8 cellular contexts compared by ENCODE assay signal in genomic region chr5:154039458-154039829, GRCh38. TPM values are rescaled to one million over a fixed set of nuclear protein-coding genes. Genes with fewer than 3 reads are reported as not detected.
DNase-seq lines count a peak whose midpoint lies in the region; ATAC-seq, FAIRE-seq and TF ChIP-seq lines count a peak whose summit lies in the region.

No MANE protein-coding gene starts in this region.

- H3K9ac ChIP-seq in HepG2 (ENCODE audit: insufficient read depth, low read depth, low read length) = peak overlapping the region; percentile 82

- TF ChIP-seq EP300 in HepG2 (IDR thresholded peaks at IDR 0.05; ENCODE audit: low read depth in 2 of 2, low read length in 2 of 2) (no peak), HepG2 (CRISPR knock-in tag; IDR thresholded peaks at IDR 0.05; ENCODE audit: borderline replicate concordance) (no peak)

- H3K4me3 ChIP-seq in adrenal gland = peak overlapping the region; percentile 33 to 91 (median 70)
- peak overlapping the region; percentile 80 to 96 (median 85) for H3K4me3 ChIP-seq in HepG2 (replicated peaks in 1 of 3; ENCODE audit: insufficient read depth in 1 of 3, low read depth in 2 of 3, low read length in 3 of 3)
- peak overlapping the region; percentile 64 to 96 (median 75) for H3K4me3 ChIP-seq in thyroid gland (replicated peaks in 1 of 3)

- H3K36me3 ChIP-seq in adrenal gland (replicated peaks in 1 of 2) (no peaks in the 10 kb centered on the region), HepG2 (replicated peaks in 1 of 2; ENCODE audit: control insufficient read depth in 1 of 2, insufficient read depth in 2 of 2, low read length in 2 of 2) (no peaks in the 10 kb centered on the region; a peak in 1 of 5 replicates), thyroid gland (no peaks in the 10 kb centered on the region)

- no TSS peak for BruUV-seq in HepG2 (replicated peaks; lab: Mats Ljungman, UMichigan)

- no peaks in the 10 kb centered on the region for H4K20me1 ChIP-seq in HepG2 (ENCODE audit: insufficient read depth, low read length)

- TF ChIP-seq POLR2A in adrenal gland (IDR thresholded peaks at IDR 0.05) = no peak
- TF ChIP-seq POLR2A in HepG2 (IDR thresholded peaks at IDR 0.05; ENCODE audit: insufficient read depth in 1 of 2, low read depth in 2 of 2, low read length in 2 of 2) = no peak
- TF ChIP-seq POLR2A in thyroid gland (IDR thresholded peaks at IDR 0.05) = no peak

- no peak for TF ChIP-seq RAD21 in HepG2 (CRISPR knock-in tag; IDR thresholded peaks at IDR 0.05)

- DNase-seq in activated CD8-positive, alpha-beta memory T cell treated with anti-CD3 and anti-CD28 coated beads, Interleukin-2, amount 10 ng/mL, durations not matched to agents 7 days and 5 days = no peak
- DNase-seq in activated CD8-positive, alpha-beta memory T cell treated with anti-CD3 and anti-CD28 coated beads, Interleukin-2, amount 50 U/mL, for 48 hours = no peak
- no peak for DNase-seq in adrenal gland
- DNase-seq in HepG2 (ENCODE audit: low spot score) = no peak
- no peak for DNase-seq in thyroid gland
- DNase-seq in cortex of kidney (lab: John Stamatoyannopoulos, UW) = no peak
- DNase-seq in hypothalamus (lab: John Stamatoyannopoulos, UW) = no peak
- no peak for DNase-seq in activated gamma-delta T cell treated with Interleukin-2 at 50 U/mL for 16 hours

- peaks cover 52% of the 10 kb centered on the region for H3K4me1 Mint-ChIP-seq in activated CD8-positive, alpha-beta memory T cell treated with anti-CD3 and anti-CD28 coated beads, Interleukin-2, amount 10 ng/mL, durations not matched to agents 7 days and 5 days

- CTCF ChIA-PET in activated CD8-positive, alpha-beta memory T cell treated with anti-CD3 and anti-CD28 coated beads, Interleukin-2, amount 10 ng/mL, durations not matched to agents 7 days and 5 days (lab: Charles Lee) = interaction anchor here (0.6 to 3.1 kb wide), 10 partner anchors 9 to 366 kb away, joined by 3 to 13 read pairs (median 4); partner anchors contain the start of gene GALNT10
- CTCF ChIA-PET in HepG2 (lab: Yijun Ruan, JAX; ENCODE audit: low intra/inter-chr PET ratio, low total read pairs) = no interaction called here

- H3K27ac ChIP-seq in adrenal gland (peak overlapping the region in 2 of 5 donors; percentile 84 to 91), HepG2 (ENCODE audit: extremely low read length, insufficient read depth, low read length) (peak overlapping the region; percentile 82), thyroid gland (peak overlapping the region in 2 of 3 donors; percentile 71 to 89)

- TF ChIP-seq CTCF in adrenal gland (IDR thresholded peaks at IDR 0.05) (no peak), HepG2 (CRISPR knock-in tag; IDR thresholded peaks at IDR 0.05) (no peak), thyroid gland (IDR thresholded peaks at IDR 0.05) (no peak)

- peak overlapping the region; percentile 79 for H3K4me2 ChIP-seq in HepG2 (ENCODE audit: low read depth, low read length)

- H3K4me3 Mint-ChIP-seq in activated CD8-positive, alpha-beta memory T cell treated with anti-CD3 and anti-CD28 coated beads, Interleukin-2, amount 10 ng/mL, durations not matched to agents 7 days and 5 days = peak overlapping the region; percentile 93

- no peak for ATAC-seq in activated CD8-positive, alpha-beta memory T cell treated with anti-CD3 and anti-CD28 coated beads, Interleukin-2, amount 10 ng/mL, durations not matched to agents 7 days and 5 days
- ATAC-seq in HepG2 = no peak

- peaks cover 12 to 52% of the 10 kb centered on the region in 2 donors for H3K4me1 ChIP-seq in adrenal gland (replicated peaks in 1 of 2)
- H3K4me1 ChIP-seq in HepG2 (ENCODE audit: insufficient read depth, low read length) = peaks cover 31% of the 10 kb centered on the region
- peaks cover 15 to 16% of the 10 kb centered on the region in 2 donors for H3K4me1 ChIP-seq in thyroid gland

- H3K27ac Mint-ChIP-seq in activated CD8-positive, alpha-beta memory T cell treated with anti-CD3 and anti-CD28 coated beads, Interleukin-2, amount 10 ng/mL, durations not matched to agents 7 days and 5 days = peak overlapping the region; percentile 93

- POLR2A ChIA-PET in HepG2 (lab: Yijun Ruan, JAX) = interaction anchor here (0.7 to 1.8 kb wide), 10 partner anchors 8 to 819 kb away, joined by 3 to 11 read pairs (median 5); partner anchors contain the start of genes CNOT8 and GALNT10

- intact Hi-C loops in adrenal gland (cut with DNase I) = no loop called here
- intact Hi-C loops in HepG2 (cut with micrococcal nuclease; ENCODE audit: unreplicated experiment) = no loop called here
- intact Hi-C loops in thyroid gland (cut with DNase I) = no loop called here

- H3K36me3 Mint-ChIP-seq in activated CD8-positive, alpha-beta memory T cell treated with anti-CD3 and anti-CD28 coated beads, Interleukin-2, amount 10 ng/mL, durations not matched to agents 7 days and 5 days = peaks cover 8% of the 10 kb centered on the region

- H3K27me3 Mint-ChIP-seq in activated CD8-positive, alpha-beta memory T cell treated with anti-CD3 and anti-CD28 coated beads, Interleukin-2, amount 10 ng/mL, durations not matched to agents 7 days and 5 days = no peaks in the 10 kb centered on the region

- no peaks in the 10 kb centered on the region for H3K9me3 ChIP-seq in adrenal gland (replicated peaks in 1 of 3)
- H3K9me3 ChIP-seq in HepG2 (ENCODE audit: low read length) = no peaks in the 10 kb centered on the region
- H3K9me3 ChIP-seq in thyroid gland = no peaks in the 10 kb centered on the region

- H2AFZ ChIP-seq in HepG2 (ENCODE audit: low read length) = no peak overlapping the region

- H3K79me2 ChIP-seq in HepG2 (ENCODE audit: insufficient read depth, low read length) = peaks cover 19% of the 10 kb centered on the region

- no peaks in the 10 kb centered on the region for H3K9me3 Mint-ChIP-seq in activated CD8-positive, alpha-beta memory T cell treated with anti-CD3 and anti-CD28 coated beads, Interleukin-2, amount 10 ng/mL, durations not matched to agents 7 days and 5 days (ENCODE audit: low read depth)

- FAIRE-seq in HepG2 (lab: Jason Lieb, UNC) = no peak

- WGBS in adrenal gland, 4 donors = 23 to 61% (median 41%) methylated on average over 1 of the region's 1 CpG
- WGBS in HepG2 (ENCODE audit: low lambda C conversion rate) = 4% methylated on average over 1 of the region's 1 CpG
- 47 to 57% methylated on average over 1 of the region's 1 CpG for WGBS in thyroid gland, 2 donors

- in situ Hi-C loops in HepG2 (cut with HindIII; ENCODE audit: extremely low pct_ligation_motif_present, low pct_unique_long_range_greater_than_20kb) = no loop called here

- H3K27me3 ChIP-seq in adrenal gland (no peaks in the 10 kb centered on the region), HepG2 (ENCODE audit: control insufficient read depth in 1 of 2, insufficient read depth in 2 of 2, low read length in 2 of 2) (no peaks in the 10 kb centered on the region; a peak in 1 of 5 replicates), thyroid gland (no peaks in the 10 kb centered on the region)

RNA-seq across cellular contexts. Expression of gene MFAP3, which starts 0.7 kb away (rescaled TPM):
- 10 to 100 TPM; 23.3 to 26.1 TPM for total RNA-seq in activated CD8-positive, alpha-beta memory T cell treated with anti-CD3 and anti-CD28 coated beads, Interleukin-2, amount 10 ng/mL, durations not matched to agents 7 days and 5 days
- 10 to 100 TPM; 23.4 to 46.5 (median 31.9) TPM for total RNA-seq in adrenal gland
- polyA plus RNA-seq in adrenal gland = 10 to 100 TPM in 1 of 3 donors, 1 to 10 TPM in 2; 1.4 to 26.6 (median 2.2) TPM
- total RNA-seq in HepG2 (2016; rRNA removed; fragmentation: Illumina TruSeq; extraction: Trizol) = 23.7 and 28.3 TPM in 2 replicates
- 4.1 and 4.8 TPM in 2 replicates for total RNA-seq in HepG2 (2016; cell fraction: cytosol; rRNA removed; fragmentation: Illumina TruSeq; extraction: Trizol; ENCODE audit: low read depth)
- 22.8 and 28.6 TPM in 2 replicates for total RNA-seq in HepG2 (2016; cell fraction: insoluble cytoplasmic fraction; rRNA removed; fragmentation: Illumina TruSeq; extraction: Trizol)
- 10.2 and 11.6 TPM in 2 replicates for total RNA-seq in HepG2 (2016; cell fraction: membrane; rRNA removed; fragmentation: Illumina TruSeq; extraction: Trizol)
- 40.4 and 41.7 TPM in 2 replicates for total RNA-seq in HepG2 (2016; cell fraction: nucleus; rRNA removed; fragmentation: Illumina TruSeq; extraction: Trizol)
- 12.1 and 15.0 TPM in 2 replicates for polyA plus RNA-seq in HepG2 (2011; rRNA removed)
- 7.6 and 11.8 TPM in 2 replicates for polyA plus RNA-seq in HepG2 (2011; cell fraction: cytosol; rRNA removed)
- polyA plus RNA-seq in HepG2 (2011; cell fraction: nucleus; rRNA removed) = 7.7 and 11.7 TPM in 2 replicates
- 13.2 and 17.6 TPM in 2 replicates for polyA plus RNA-seq in HepG2 (2012)
- 0.60 and 0.97 TPM in 2 replicates for polyA plus RNA-seq in HepG2 (2016; cell fraction: cytosol; fragmentation: Illumina TruSeq; extraction: Trizol; ENCODE audit: low read depth)
- polyA plus RNA-seq in HepG2 (2016; cell fraction: insoluble cytoplasmic fraction; fragmentation: Illumina TruSeq; extraction: Trizol; ENCODE audit: low read depth) = 8.7 and 8.8 TPM in 2 replicates
- 1.9 and 2.0 TPM in 2 replicates for polyA plus RNA-seq in HepG2 (2016; cell fraction: membrane; fragmentation: Illumina TruSeq; extraction: Trizol; ENCODE audit: low read depth)
- polyA plus RNA-seq in HepG2 (2016; cell fraction: nucleus; fragmentation: Illumina TruSeq; extraction: Trizol; ENCODE audit: insufficient read depth, low read depth) = 14.7 and 15.0 TPM in 2 replicates
- polyA minus RNA-seq in HepG2 (2011; rRNA and poly(A)+ RNA removed; ENCODE audit: low replicate concordance) = 50.5 and 94.9 TPM in 2 replicates
- 28.2 and 37.9 TPM in 2 replicates for polyA minus RNA-seq in HepG2 (2011; cell fraction: cytosol; rRNA and poly(A)+ RNA removed)
- 38.4 and 56.7 TPM in 2 replicates for polyA minus RNA-seq in HepG2 (2011; cell fraction: nucleus; rRNA and poly(A)+ RNA removed)
- 10 to 100 TPM; 47.4 to 72.4 (median 59.4) TPM for total RNA-seq in thyroid gland

RNA-seq across cellular contexts. Expression of gene FAM114A2, which starts 0.7 kb away (rescaled TPM):
- total RNA-seq in activated CD8-positive, alpha-beta memory T cell treated with anti-CD3 and anti-CD28 coated beads, Interleukin-2, amount 10 ng/mL, durations not matched to agents 7 days and 5 days = 10 to 100 TPM; 22.3 to 27.0 TPM
- total RNA-seq in adrenal gland (10 to 100 TPM; 14.0 to 43.7 (median 25.1) TPM), HepG2 (2016; rRNA removed; fragmentation: Illumina TruSeq; extraction: Trizol) (11.4 and 17.4 TPM in 2 replicates), thyroid gland (10 to 100 TPM; 21.1 to 28.9 (median 23.3) TPM)
- polyA plus RNA-seq in adrenal gland (10 to 100 TPM in 2 of 3 donors, 1 to 10 TPM in 1; 6.5 to 32.7 (median 11.2) TPM), HepG2 (2011; rRNA removed) (4.8 and 6.9 TPM in 2 replicates)
- total RNA-seq in HepG2 (2016; cell fraction: cytosol; rRNA removed; fragmentation: Illumina TruSeq; extraction: Trizol; ENCODE audit: low read depth) = 37.9 and 43.5 TPM in 2 replicates
- 13.7 and 19.1 TPM in 2 replicates for total RNA-seq in HepG2 (2016; cell fraction: insoluble cytoplasmic fraction; rRNA removed; fragmentation: Illumina TruSeq; extraction: Trizol)
- total RNA-seq in HepG2 (2016; cell fraction: membrane; rRNA removed; fragmentation: Illumina TruSeq; extraction: Trizol) = 12.0 and 12.7 TPM in 2 replicates
- total RNA-seq in HepG2 (2016; cell fraction: nucleus; rRNA removed; fragmentation: Illumina TruSeq; extraction: Trizol) = 10.9 and 11.5 TPM in 2 replicates
- polyA plus RNA-seq in HepG2 (2011; cell fraction: cytosol; rRNA removed) = 2.8 and 4.0 TPM in 2 replicates
- polyA plus RNA-seq in HepG2 (2011; cell fraction: nucleus; rRNA removed) = 5.4 and 6.8 TPM in 2 replicates
- 6.4 and 6.9 TPM in 2 replicates for polyA plus RNA-seq in HepG2 (2012)
- 2.1 and 3.2 TPM in 2 replicates for polyA plus RNA-seq in HepG2 (2016; cell fraction: cytosol; fragmentation: Illumina TruSeq; extraction: Trizol; ENCODE audit: low read depth)
- 13.0 and 14.4 TPM in 2 replicates for polyA plus RNA-seq in HepG2 (2016; cell fraction: insoluble cytoplasmic fraction; fragmentation: Illumina TruSeq; extraction: Trizol; ENCODE audit: low read depth)
- 2.0 and 2.5 TPM in 2 replicates for polyA plus RNA-seq in HepG2 (2016; cell fraction: membrane; fragmentation: Illumina TruSeq; extraction: Trizol; ENCODE audit: low read depth)
- polyA plus RNA-seq in HepG2 (2016; cell fraction: nucleus; fragmentation: Illumina TruSeq; extraction: Trizol; ENCODE audit: insufficient read depth, low read depth) = 10.6 and 11.0 TPM in 2 replicates
- 7.4 and 10.9 TPM in 2 replicates for polyA minus RNA-seq in HepG2 (2011; rRNA and poly(A)+ RNA removed; ENCODE audit: low replicate concordance)
- polyA minus RNA-seq in HepG2 (2011; cell fraction: cytosol; rRNA and poly(A)+ RNA removed) = 7.2 and 8.1 TPM in 2 replicates
- 15.3 and 18.9 TPM in 2 replicates for polyA minus RNA-seq in HepG2 (2011; cell fraction: nucleus; rRNA and poly(A)+ RNA removed)
